In genomic region chr19:29694669-29695627, GRCh38 we compare ENCODE assay signal across 8 cellular contexts. TPM values are rescaled to one million over a fixed set of nuclear protein-coding genes. Genes with fewer than 3 reads are reported as not detected.
DNase-seq lines count a peak whose midpoint lies in the region; ATAC-seq and TF ChIP-seq lines count a peak whose summit lies in the region.

No MANE protein-coding gene starts in this region.

- H3K4me3 ChIP-seq in lower lobe of right lung, result no peak overlapping the region

- intact Hi-C loops in lower lobe of right lung (cut with DNase I), result no loop called here

- DNase-seq in NCI-H524 (lab: John Stamatoyannopoulos, UW) (peak; percentile 52 to 74), dermis microvascular lymphatic vessel endothelial cell (ENCODE audit: low read depth in 2 of 2) (peak; percentile 45 to 68), lower lobe of right lung (peak; percentile 85)
- peak; percentile 85 to 87 for DNase-seq in activated CD4-positive, alpha-beta T cell treated with anti-CD3 and anti-CD28 coated beads, Interleukin-2, amount 50 U/mL, for 48 hours
- DNase-seq in stimulated activated CD8-positive, alpha-beta memory T cell treated with anti-CD3 and anti-CD28 coated beads, Interleukin-15, amount 100 ng/mL, for 24 hours (ENCODE audit: low read depth), result peak; percentile 68

- no peaks in the 10 kb centered on the region for H3K36me3 ChIP-seq in lower lobe of right lung

- peaks cover 6% of the 10 kb centered on the region for H3K9me3 ChIP-seq in lower lobe of right lung

- H3K27ac ChIP-seq in 22Rv1 (no peak overlapping the region), lower lobe of right lung (no peak overlapping the region)

- no peaks in the 10 kb centered on the region for H3K27me3 ChIP-seq in lower lobe of right lung (ENCODE audit: low read depth)

- ATAC-seq in GM18498 (IDR thresholded peaks at IDR 0.05; ENCODE audit: unreplicated experiment) (peak; percentile 96), HG02973 (IDR thresholded peaks at IDR 0.05; ENCODE audit: unreplicated experiment) (peak; percentile 89), lower lobe of right lung (peak; percentile 95 to 96)

- H3K4me1 ChIP-seq in lower lobe of right lung, result no peaks in the 10 kb centered on the region

- TF ChIP-seq CTCF in 22Rv1 (IDR thresholded peaks at IDR 0.05), result peak; percentile 87
- peak; percentile 90 for TF ChIP-seq CTCF in lower lobe of right lung (IDR thresholded peaks at IDR 0.05)

RNA-seq across cellular contexts. Expression of gene C19orf12, which starts 20.1 kb away (rescaled TPM):
- 12.3 and 19.8 TPM in 2 replicates for total RNA-seq in dermis microvascular lymphatic vessel endothelial cell
- total RNA-seq in lower lobe of right lung, result 19.2 TPM

RNA-seq across cellular contexts. Expression of gene PLEKHF1, which starts 29.7 kb away (rescaled TPM):
- total RNA-seq in dermis microvascular lymphatic vessel endothelial cell, result 4.1 and 4.8 TPM in 2 replicates
- 15.5 TPM for total RNA-seq in lower lobe of right lung
